16 cellular contexts compared by ENCODE assay signal in genomic region chr1:12505176-12505575, GRCh38.
"Had no signal": no experiment of that assay in that cellular context is flagged by ENCODE, and none has a peak within 500 bp of the region (broad histone marks: within the 10 kb centered on the region; RNA-seq: fewer than 3 reads in every experiment).

No MANE protein-coding gene starts in this region.

- H3K27me3 Mint-ChIP-seq: activated CD4-positive, alpha-beta T cell treated with anti-CD3 and anti-CD28 coated beads, Interleukin-2, amount 10 ng/mL, durations not matched to agents 7 days and 5 days; memory B cell; natural killer cell treated with Interleukin-12 subunit alpha and Interleukin-12 subunit beta and Interleukin-15 and Interleukin-18, amount 100 ng/mL, for 72 hours had no signal

- H3K4me3 Mint-ChIP-seq: activated CD4-positive, alpha-beta T cell treated with anti-CD3 and anti-CD28 coated beads, Interleukin-2, amount 10 ng/mL, durations not matched to agents 7 days and 5 days; activated naive CD4-positive, alpha-beta T cell treated with anti-CD3 and anti-CD28 coated beads for 36 hours; memory B cell; natural killer cell treated with Interleukin-12 subunit alpha and Interleukin-12 subunit beta and Interleukin-15 and Interleukin-18, amount 100 ng/mL, for 72 hours had no signal

- H3K9me3 Mint-ChIP-seq: activated CD4-positive, alpha-beta T cell treated with anti-CD3 and anti-CD28 coated beads, Interleukin-2, amount 10 ng/mL, durations not matched to agents 7 days and 5 days; activated naive CD4-positive, alpha-beta T cell treated with anti-CD3 and anti-CD28 coated beads for 36 hours; memory B cell; natural killer cell treated with Interleukin-12 subunit alpha and Interleukin-12 subunit beta and Interleukin-15 and Interleukin-18, amount 100 ng/mL, for 72 hours had no signal

- H3K4me1 ChIP-seq: foreskin keratinocyte, right lobe of liver had no signal

- H3K27me3 ChIP-seq: adrenal gland, body of pancreas, foreskin keratinocyte, right lobe of liver, spleen, tibial artery had no signal

- H3K27ac ChIP-seq: adrenal gland, body of pancreas, foreskin keratinocyte, right lobe of liver, spleen, tibial artery had no signal

- H3K9me3 ChIP-seq: adrenal gland, body of pancreas, left ventricle myocardium inferior, right lobe of liver, spleen, tibial artery had no signal

- H3K4me1 Mint-ChIP-seq: memory B cell had no signal

- H3K4me3 ChIP-seq: adrenal gland, body of pancreas, left ventricle myocardium inferior, right lobe of liver, spleen, tibial artery had no signal

- H3K27ac Mint-ChIP-seq: activated CD4-positive, alpha-beta T cell treated with anti-CD3 and anti-CD28 coated beads, Interleukin-2, amount 10 ng/mL, durations not matched to agents 7 days and 5 days; activated naive CD4-positive, alpha-beta T cell treated with anti-CD3 and anti-CD28 coated beads for 36 hours; memory B cell had no signal

- DNase-seq: activated CD4-positive, alpha-beta T cell treated with anti-CD3 and anti-CD28 coated beads, Interleukin-2, amount 10 ng/mL, durations not matched to agents 7 days and 5 days; activated CD4-positive, CD25-positive, alpha-beta regulatory T cell; activated naive CD4-positive, alpha-beta T cell treated with anti-CD3 and anti-CD28 coated beads for 36 hours; activated T-cell treated with anti-CD3 and anti-CD28 coated beads for 4 hours; adrenal gland; body of pancreas; cerebellar nuclear complex; effector CD8-positive, alpha-beta T cell; foreskin keratinocyte; glutamatergic neuron; left ventricle myocardium inferior; right lobe of liver; spleen; tibial artery had no signal

- ATAC-seq: body of pancreas; foreskin keratinocyte; natural killer cell treated with Interleukin-12 subunit alpha and Interleukin-12 subunit beta and Interleukin-15 and Interleukin-18, amount 100 ng/mL, for 72 hours; right lobe of liver had no signal
